In genomic region chr16:15517743-15518142, GRCh38 we compare ENCODE assay signal across 16 cellular contexts.
DNase-seq lines count a peak whose midpoint lies in the region; ATAC-seq and TF ChIP-seq lines count a peak whose summit lies in the region.
"Had no signal": no experiment of that assay in that cellular context is flagged by ENCODE, and none has a peak within 500 bp of the region (broad histone marks: within the 10 kb centered on the region; RNA-seq: fewer than 3 reads in every experiment).

No MANE protein-coding gene starts in this region.

- H2BK5ac ChIP-seq in IMR-90 (ENCODE audit: low read depth, low read length, poor library complexity, severe bottlenecking) = peak overlapping the region; percentile 88

- CTCF ChIA-PET in IMR-90 (lab: Yijun Ruan, JAX) = interaction anchor here (0.9 kb wide), 1 partner anchor 38 kb away, joined by 3 read pairs; no protein-coding TSS in a partner anchor

- peak overlapping the region in 1 of 2 experiments; percentile 14; a peak in 1 of 4 replicates for H4K8ac ChIP-seq in IMR-90 (ENCODE audit: low read depth in 2 of 2, low read length in 2 of 2)

- H3K9me3 Mint-ChIP-seq in endothelial cell (ENCODE audit: unreplicated experiment) (no peaks in the 10 kb centered on the region), nephron progenitor cell (no peaks in the 10 kb centered on the region)
- H3K9me3 Mint-ChIP-seq in activated T-helper 2 cell treated with anti-CD3 and anti-CD28 coated beads, Interferon-gamma antibody, Interleukin-2, Interleukin-4, amounts not matched to agents 10 μg/mL and 5 μg/mL and 100 μg/mL, durations not matched to agents 14 hours and 24 hours and 36 hours = no peaks in the 10 kb centered on the region
- H3K9me3 Mint-ChIP-seq: CD4-positive, alpha-beta T cell had no signal

- BruUV-seq in IMR-90 (replicated peaks; lab: Mats Ljungman, UMichigan) = no TSS peak

- peak overlapping the region; percentile 35; the same call in 1 of the 2 replicates for H3K23ac ChIP-seq in IMR-90 (ENCODE audit: low read depth, low read length)

- intact Hi-C loops in IMR-90 (cut with micrococcal nuclease) (no loop called here), uterus (cut with DNase I; ENCODE audit: low total_unique reads) (no loop called here)
- intact Hi-C loops in activated T-helper 2 cell treated with anti-CD3 and anti-CD28 coated beads, Interferon-gamma antibody, Interleukin-2, Interleukin-4, amounts not matched to agents 10 μg/mL and 5 μg/mL and 100 μg/mL, durations not matched to agents 14 hours and 24 hours and 36 hours (cut with micrococcal nuclease) = no loop called here

- H3K56ac ChIP-seq in IMR-90 (ENCODE audit: extremely low read depth, insufficient read depth, low read length) = no peak overlapping the region

- dilution Hi-C loops in IMR-90 (cut with HindIII; ENCODE audit: low sequenced_read_pairs, unreplicated experiment) = no loop called here

- TF ChIP-seq POLR2A in IMR-90 (IDR thresholded peaks at IDR 0.05; ENCODE audit: low read depth, low read length) (no peak), uterus (IDR thresholded peaks at IDR 0.05) (no peak)

- POLR2A ChIA-PET in IMR-90 (lab: Charles Lee; ENCODE audit: unreplicated experiment) = no interaction called here

- H3K9ac ChIP-seq in IMR-90 (ENCODE audit: low read depth, low read length) = no peak overlapping the region

- H3K36me3 ChIP-seq in IMR-90 (ENCODE audit: control insufficient read depth, insufficient read depth, low read length) (peaks cover 16% of the 10 kb centered on the region), uterus (no peaks in the 10 kb centered on the region)
- H3K36me3 ChIP-seq: prostate gland had no signal

- no peak overlapping the region for H2BK20ac ChIP-seq in IMR-90 (ENCODE audit: low read depth, low read length)

- H3K27ac Mint-ChIP-seq in endothelial cell (ENCODE audit: unreplicated experiment) (no peak overlapping the region), nephron progenitor cell (no peak overlapping the region)
- H3K27ac Mint-ChIP-seq in activated T-helper 2 cell treated with anti-CD3 and anti-CD28 coated beads, Interferon-gamma antibody, Interleukin-2, Interleukin-4, amounts not matched to agents 10 μg/mL and 5 μg/mL and 100 μg/mL, durations not matched to agents 14 hours and 24 hours and 36 hours = no peak overlapping the region
- H3K27ac Mint-ChIP-seq: CD4-positive, alpha-beta T cell had no signal

- H3K9me1 ChIP-seq in IMR-90 (ENCODE audit: insufficient read depth, low read length) = peaks cover 11% of the 10 kb centered on the region

- in situ Hi-C loops in IMR-90 (cut with MboI; ENCODE audit: low sequenced_read_pairs) = no loop called here

- H3K36me3 Mint-ChIP-seq in endothelial cell (ENCODE audit: low read depth, unreplicated experiment) (peaks cover 5% of the 10 kb centered on the region), nephron progenitor cell (ENCODE audit: low read depth) (peaks cover 32% of the 10 kb centered on the region)
- H3K36me3 Mint-ChIP-seq in activated T-helper 2 cell treated with anti-CD3 and anti-CD28 coated beads, Interferon-gamma antibody, Interleukin-2, Interleukin-4, amounts not matched to agents 10 μg/mL and 5 μg/mL and 100 μg/mL, durations not matched to agents 14 hours and 24 hours and 36 hours (ENCODE audit: low read depth) = no peaks in the 10 kb centered on the region

- H3K79me1 ChIP-seq in IMR-90 (ENCODE audit: low read depth in 1 of 2, low read length in 2 of 2) = peaks cover 11 to 19% of the 10 kb centered on the region in 2 experiments

- no peak for TF ChIP-seq RAD21 in IMR-90 (IDR thresholded peaks at IDR 0.05; ENCODE audit: low read length)

- no peak overlapping the region for H2AK9ac ChIP-seq in IMR-90 (replicated peaks; ENCODE audit: low read depth, low read length, poor library complexity)

- H3K27me3 Mint-ChIP-seq in endothelial cell (ENCODE audit: unreplicated experiment) (peaks cover 2% of the 10 kb centered on the region), nephron progenitor cell (ENCODE audit: low read depth, poor library complexity) (peaks cover 8% of the 10 kb centered on the region)
- no peaks in the 10 kb centered on the region for H3K27me3 Mint-ChIP-seq in activated T-helper 2 cell treated with anti-CD3 and anti-CD28 coated beads, Interferon-gamma antibody, Interleukin-2, Interleukin-4, amounts not matched to agents 10 μg/mL and 5 μg/mL and 100 μg/mL, durations not matched to agents 14 hours and 24 hours and 36 hours (ENCODE audit: low read depth)
- H3K27me3 Mint-ChIP-seq: CD4-positive, alpha-beta T cell had no signal

- H3K14ac ChIP-seq in IMR-90 (replicated peaks; ENCODE audit: low read depth, low read length) = peak overlapping the region; percentile 3

- H3K9me3 ChIP-seq in IMR-90 (ENCODE audit: control insufficient read depth, insufficient read depth, low read length) = no peaks in the 10 kb centered on the region
- H3K9me3 ChIP-seq in uterus = no peaks in the 10 kb centered on the region
- H3K9me3 ChIP-seq: prostate gland, suprapubic skin had no signal

- H3K4ac ChIP-seq in IMR-90 (ENCODE audit: low read depth, low read length) = peak overlapping the region; percentile 25; the same call in 1 of the 2 replicates

- no peak overlapping the region for H3K4me3 ChIP-seq in IMR-90 (ENCODE audit: insufficient read depth, low read depth, low read length)
- H3K4me3 ChIP-seq in uterus = no peak overlapping the region
- H3K4me3 ChIP-seq: prostate gland, skin epidermis, suprapubic skin had no signal

- peak overlapping the region; percentile 39 for H3K4me3 Mint-ChIP-seq in endothelial cell (ENCODE audit: unreplicated experiment)
- peak overlapping the region; percentile 9 for H3K4me3 Mint-ChIP-seq in nephron progenitor cell
- no peak overlapping the region for H3K4me3 Mint-ChIP-seq in activated T-helper 2 cell treated with anti-CD3 and anti-CD28 coated beads, Interferon-gamma antibody, Interleukin-2, Interleukin-4, amounts not matched to agents 10 μg/mL and 5 μg/mL and 100 μg/mL, durations not matched to agents 14 hours and 24 hours and 36 hours (ENCODE audit: low read depth)
- H3K4me3 Mint-ChIP-seq: CD4-positive, alpha-beta T cell had no signal

- no peak overlapping the region for H4K5ac ChIP-seq in IMR-90 (ENCODE audit: low read depth, low read length)

- H2BK15ac ChIP-seq in IMR-90 (ENCODE audit: low read depth, low read length) = 0 out of 3 replicates have a peak overlapping the region, but pooled peaks have one; percentile 5

- H3K4me1 ChIP-seq in IMR-90 (ENCODE audit: control insufficient read depth, insufficient read depth, low read length) = peaks cover 7% of the 10 kb centered on the region
- H3K4me1 ChIP-seq in uterus = peaks cover 0 to 6% of the 10 kb centered on the region in 2 donors
- H3K4me1 ChIP-seq: prostate gland had no signal

- H3K27ac ChIP-seq in IMR-90 (ENCODE audit: insufficient read depth, low read length) (no peak overlapping the region), uterus (peak overlapping the region; percentile 67 to 84)
- H3K27ac ChIP-seq: suprapubic skin had no signal

- H3K27me3 ChIP-seq in IMR-90 (ENCODE audit: control insufficient read depth, insufficient read depth, low read length) (no peaks in the 10 kb centered on the region), uterus (no peaks in the 10 kb centered on the region)
- H3K27me3 ChIP-seq: suprapubic skin had no signal

- peak overlapping the region; percentile 13 for H2AFZ ChIP-seq in IMR-90 (replicated peaks; ENCODE audit: low read length, poor library complexity)

- TF ChIP-seq CTCF in IMR-90 (conservative IDR thresholded peaks at IDR 0.05; ENCODE audit: low read depth, low read length) = no peak
- no peak for TF ChIP-seq CTCF in endothelial cell (IDR thresholded peaks at IDR 0.05; ENCODE audit: unreplicated experiment)
- no peak for TF ChIP-seq CTCF in nephron progenitor cell (IDR thresholded peaks at IDR 0.05)
- no peak for TF ChIP-seq CTCF in uterus (IDR thresholded peaks at IDR 0.05)

- H4K91ac ChIP-seq in IMR-90 (ENCODE audit: insufficient read depth, low read depth, low read length) = no peak overlapping the region

- no peak for ATAC-seq in IMR-90 (ENCODE audit: low read depth)
- no peak for ATAC-seq in HG03196 (IDR thresholded peaks at IDR 0.05; ENCODE audit: unreplicated experiment)

- H4K20me1 ChIP-seq in IMR-90 (ENCODE audit: insufficient read depth, low read length) = peaks cover 13% of the 10 kb centered on the region

- H3K4me1 Mint-ChIP-seq in endothelial cell (ENCODE audit: unreplicated experiment) (peaks cover 45% of the 10 kb centered on the region), nephron progenitor cell (peaks cover 47% of the 10 kb centered on the region)
- H3K4me1 Mint-ChIP-seq in activated T-helper 2 cell treated with anti-CD3 and anti-CD28 coated beads, Interferon-gamma antibody, Interleukin-2, Interleukin-4, amounts not matched to agents 10 μg/mL and 5 μg/mL and 100 μg/mL, durations not matched to agents 14 hours and 24 hours and 36 hours (ENCODE audit: low read depth) = peaks cover 8% of the 10 kb centered on the region

- no peak overlapping the region for H3K4me2 ChIP-seq in IMR-90 (ENCODE audit: low read depth, low read length)

- peak overlapping the region; percentile 99 for H2AK5ac ChIP-seq in IMR-90 (ENCODE audit: low read depth, low read length)

- DNase-seq in IMR-90 = no peak
- DNase-seq in endothelial cell (ENCODE audit: low spot score) = no peak
- DNase-seq in nephron progenitor cell = no peak
- no peak for DNase-seq in uterus
- no peak for DNase-seq in NCI-H1694 (lab: John Stamatoyannopoulos, UW)
- DNase-seq in activated T-helper 2 cell treated with anti-CD3 and anti-CD28 coated beads, Interferon-gamma antibody, Interleukin-2, Interleukin-4, amounts not matched to agents 10 μg/mL and 5 μg/mL and 100 μg/mL, durations not matched to agents 14 hours and 24 hours and 36 hours (ENCODE audit: low spot score) = no peak
- DNase-seq: activated CD4-positive, alpha-beta T cell treated with anti-CD3 and anti-CD28 coated beads, Interleukin-2, amount 50 U/mL, for 48 hours; activated CD8-positive, alpha-beta memory T cell treated with anti-CD3 and anti-CD28 coated beads, Interleukin-2, amount 50 U/mL, for 48 hours; CD4-positive, alpha-beta T cell; effector CD4-positive, alpha-beta T cell; HCEC 1CT; NCI-H2081 had no signal

- WGBS in IMR-90 (ENCODE audit: extremely low coverage in 2 of 2, insufficient read length in 1 of 2), 2 experiments = 100% methylated on average over 1 of the region's 3 CpGs; no CpG with 5 or more reads in 1 of the 2 experiments

- H2BK120ac ChIP-seq in IMR-90 (ENCODE audit: low read depth, low read length) = no peak overlapping the region

- no peak overlapping the region for H3K18ac ChIP-seq in IMR-90 (ENCODE audit: low read depth, low read length)

TF ChIP-seq in IMR-90, 13 proteins besides CTCF, POLR2A, EP300 and RAD21 (continues in another document):
- TF ChIP-seq MAZ (IDR thresholded peaks at IDR 0.05; ENCODE audit: borderline replicate concordance, low read depth, low read length) (no peak), MXI1 (IDR thresholded peaks at IDR 0.05; ENCODE audit: borderline replicate concordance, low read depth, low read length) (no peak), BHLHE40 (IDR thresholded peaks at IDR 0.05; ENCODE audit: low read depth, low read length) (no peak), RCOR1 (IDR thresholded peaks at IDR 0.05; ENCODE audit: insufficient replicate concordance, low read length) (no peak), NFE2L2 (IDR thresholded peaks at IDR 0.05; ENCODE audit: low read depth, low read length) (no peak), CEBPB (IDR thresholded peaks at IDR 0.05; ENCODE audit: low read depth, low read length) (no peak), CHD1 (IDR thresholded peaks at IDR 0.05; ENCODE audit: low read depth, low read length) (no peak)
